Comparison of ENCODE assay signal across 21 cellular contexts in the genomic region with DNA sequence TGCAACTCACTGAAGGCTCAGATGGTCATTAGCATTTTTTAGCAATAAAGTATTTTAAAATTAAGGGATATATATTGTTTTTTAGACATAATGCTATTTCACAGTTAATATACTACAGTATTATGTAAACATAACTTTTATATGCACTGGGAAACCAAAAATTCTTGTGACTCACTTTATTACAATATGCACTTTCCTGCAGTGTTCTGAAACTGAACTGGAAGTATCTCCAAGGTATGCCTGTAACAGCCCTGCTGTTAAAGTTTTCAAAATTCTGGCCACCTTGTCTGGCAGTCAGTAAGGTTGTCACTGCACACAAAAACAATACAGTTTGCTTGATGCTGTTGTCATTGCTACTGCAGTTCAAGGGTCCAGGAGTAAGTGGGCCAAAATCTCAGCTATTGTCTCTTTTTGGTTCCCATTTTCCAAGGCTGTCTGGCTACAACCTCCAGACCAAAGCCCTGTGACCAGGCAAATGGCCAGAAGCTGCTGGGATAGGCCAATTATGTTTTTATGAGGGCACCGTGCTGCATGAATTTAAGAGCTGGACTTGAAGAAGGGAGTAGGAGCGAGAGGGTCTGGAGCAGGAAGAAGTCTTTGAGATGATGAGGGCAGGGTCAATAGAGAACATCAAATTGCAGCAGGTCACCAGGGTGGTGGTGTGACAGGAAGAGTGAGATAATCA.
DNase-seq lines count a peak whose midpoint lies in the region; ATAC-seq lines count a peak whose summit lies in the region.
"Had no signal": no experiment of that assay in that cellular context is flagged by ENCODE, and none has a peak within 500 bp of the region (broad histone marks: within the 10 kb centered on the region; RNA-seq: fewer than 3 reads in every experiment).

No MANE protein-coding gene starts in this region.

- ATAC-seq in HG03342 (IDR thresholded peaks at IDR 0.05; ENCODE audit: unreplicated experiment), result no peak
- ATAC-seq: CD8-positive, alpha-beta T cell; HepG2 had no signal

- DNase-seq in NCI-H2196 (lab: John Stamatoyannopoulos, UW; ENCODE audit: unreplicated experiment) (peak; percentile 1), NCI-H2196 treated with DMSO at 0.1 percent for 48 hours (lab: John Stamatoyannopoulos, UW; ENCODE audit: unreplicated experiment) (no peak), M059J (ENCODE audit: low read depth) (peak; percentile 17), globus pallidus (ENCODE audit: low spot score) (peak; percentile 3), ureter (ENCODE audit: low spot score) (peak; percentile 45), inferior parietal cortex (ENCODE audit: extremely low spot score) (no peak), DMS53 (lab: John Stamatoyannopoulos, UW) (no peak)
- DNase-seq: 8988T; Calu3; CD8-positive, alpha-beta T cell; DMS79; KG1; NCI-H1092; NCI-H1436 treated with DMSO at 0.1 percent for 48 hours; NCI-H2029; NCI-H446; NCI-H526 treated with DMSO at 0.1 percent for 48 hours; NK-92 treated with Interleukin-12 subunit alpha and Interleukin-12 subunit beta, amount 100 ng/mL, for 24 hours; SIG-M5 had no signal

Comparison
In these comparisons a context has a peak if more than half of its experiments do, and no peak if none do; other contexts are left out.
1. DNase-seq: peak in NCI-H2196 (single experiment), M059J (single experiment), globus pallidus (single experiment) and ureter (single experiment); none in NCI-H2196 treated with DMSO at 0.1 percent for 48 hours (single experiment), inferior parietal cortex (single experiment) and DMS53 (single experiment).